10 cellular contexts compared by ENCODE assay signal in genomic region chr6:112466378-112467151, GRCh38.
DNase-seq lines count a peak whose midpoint lies in the region; ATAC-seq and TF ChIP-seq lines count a peak whose summit lies in the region.
"Had no signal": no experiment of that assay in that cellular context is flagged by ENCODE, and none has a peak within 500 bp of the region (broad histone marks: within the 10 kb centered on the region; RNA-seq: fewer than 3 reads in every experiment).

No MANE protein-coding gene starts in this region.

- H3K27ac ChIP-seq in ACC112 (ENCODE audit: low read depth, low read length) (peak overlapping the region; percentile 54), esophagus muscularis mucosa (replicated peaks in 1 of 4) (no peak overlapping the region), sigmoid colon (no peak overlapping the region)

- no peak overlapping the region for H3K4me3 ChIP-seq in ACC112 (ENCODE audit: low read depth, low read length)
- H3K4me3 ChIP-seq in adipocyte (ENCODE audit: low read length): no peak overlapping the region
- no peak overlapping the region for H3K4me3 ChIP-seq in esophagus muscularis mucosa
- no peak overlapping the region for H3K4me3 ChIP-seq in sigmoid colon

- ATAC-seq in GM21381 (IDR thresholded peaks at IDR 0.05; ENCODE audit: unreplicated experiment): peak; percentile 91
- ATAC-seq in HG03432 (IDR thresholded peaks at IDR 0.05; ENCODE audit: unreplicated experiment): peak; percentile 76

- no peaks in the 10 kb centered on the region for H3K9me3 ChIP-seq in adipocyte (ENCODE audit: control insufficient read depth, low read length)
- no peaks in the 10 kb centered on the region for H3K9me3 ChIP-seq in esophagus muscularis mucosa
- no peaks in the 10 kb centered on the region for H3K9me3 ChIP-seq in sigmoid colon

- H3K79me2 ChIP-seq in ACC112 (ENCODE audit: control insufficient read depth, insufficient read depth, low read length, unreplicated experiment): no peaks in the 10 kb centered on the region

- peak overlapping the region; percentile 39 for H2AFZ ChIP-seq in ACC112 (ENCODE audit: low read length, unreplicated experiment)

- 56% methylated on average over 1 of the region's 1 CpG for WGBS in esophagus muscularis mucosa
- 69 to 71% methylated on average over 1 of the region's 1 CpG for WGBS in sigmoid colon, 2 donors

- peaks cover 31% of the 10 kb centered on the region for H3K4me1 ChIP-seq in ACC112 (ENCODE audit: control insufficient read depth, insufficient read depth, low read length, unreplicated experiment)
- H3K4me1 ChIP-seq in adipocyte (ENCODE audit: control insufficient read depth, insufficient read depth, low read length): peaks cover 16% of the 10 kb centered on the region
- H3K4me1 ChIP-seq in esophagus muscularis mucosa: peaks cover 0 to 8% (median 0%) of the 10 kb centered on the region in 4 donors
- peaks cover 0 to 8% (median 4%) of the 10 kb centered on the region in 4 donors for H3K4me1 ChIP-seq in sigmoid colon

- H3K27me3 ChIP-seq in ACC112 (ENCODE audit: insufficient read depth, low read length): no peaks in the 10 kb centered on the region
- H3K27me3 ChIP-seq in adipocyte (replicated peaks; ENCODE audit: control insufficient read depth, insufficient read depth, low read length): no peaks in the 10 kb centered on the region
- no peaks in the 10 kb centered on the region for H3K27me3 ChIP-seq in esophagus muscularis mucosa
- no peaks in the 10 kb centered on the region for H3K27me3 ChIP-seq in sigmoid colon

- TF ChIP-seq CTCF in esophagus muscularis mucosa (IDR thresholded peaks at IDR 0.05) (no peak), sigmoid colon (IDR thresholded peaks at IDR 0.05) (no peak)

- DNase-seq in adipocyte (ENCODE audit: low read depth): peak; percentile 62
- DNase-seq in hepatic stellate cell (ENCODE audit: low spot score): no peak
- no peak for DNase-seq in esophagus muscularis mucosa (ENCODE audit: extremely low spot score)
- DNase-seq in sigmoid colon: no peak
- DNase-seq in NCI-H146 (lab: John Stamatoyannopoulos, UW): no peak
- DNase-seq: kidney, Right ventricle myocardium superior had no signal

- H3K36me3 ChIP-seq in ACC112 (ENCODE audit: insufficient read depth, low read length) (no peaks in the 10 kb centered on the region), adipocyte (ENCODE audit: control insufficient read depth, insufficient read depth, low read length, severe bottlenecking) (no peaks in the 10 kb centered on the region), esophagus muscularis mucosa (no peaks in the 10 kb centered on the region), sigmoid colon (no peaks in the 10 kb centered on the region)

- no peak for TF ChIP-seq POLR2A in esophagus muscularis mucosa (IDR thresholded peaks at IDR 0.05; ENCODE audit: low read depth)
- TF ChIP-seq POLR2A in sigmoid colon (IDR thresholded peaks at IDR 0.05): no peak

- H3K9ac ChIP-seq in adipocyte (ENCODE audit: low read length): no peak overlapping the region

- intact Hi-C loops in esophagus muscularis mucosa (cut with DNase I): no loop called here
- intact Hi-C loops in sigmoid colon (cut with DNase I): no loop called here

- TF ChIP-seq EP300 in esophagus muscularis mucosa (IDR thresholded peaks at IDR 0.05) (no peak), sigmoid colon (IDR thresholded peaks at IDR 0.05) (no peak)
